In the genomic region with DNA sequence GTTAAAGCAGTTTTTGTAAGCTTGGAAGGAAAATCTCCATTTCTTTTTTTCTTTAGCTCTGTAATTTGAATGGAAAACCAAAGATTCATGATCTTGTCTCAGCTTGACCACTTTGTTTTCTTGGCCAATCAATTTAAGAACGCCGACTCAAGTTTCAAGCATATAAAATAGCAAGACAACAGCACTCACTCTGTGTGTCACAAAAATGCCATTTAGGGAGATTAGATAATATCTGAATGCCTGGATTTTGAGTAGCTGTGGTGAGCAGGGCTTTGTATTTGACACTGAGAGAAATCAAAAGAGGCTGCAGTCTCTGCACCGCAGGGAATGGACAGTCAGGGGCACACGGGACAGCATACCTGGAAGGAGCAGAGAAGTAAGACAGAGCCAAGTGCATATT, we compare ENCODE assay signal across 1 cellular context.
A peak's percentile ranks its signal among the peaks of the same experiment; 100 is the strongest.
TF ChIP-seq lines count a peak whose summit lies in the region.

No MANE protein-coding gene starts in this region.

TF ChIP-seq in SK-N-SH, 30 proteins besides CTCF, POLR2A, EP300 and RAD21 (continued from another document):
- TF ChIP-seq, protein P1, sequence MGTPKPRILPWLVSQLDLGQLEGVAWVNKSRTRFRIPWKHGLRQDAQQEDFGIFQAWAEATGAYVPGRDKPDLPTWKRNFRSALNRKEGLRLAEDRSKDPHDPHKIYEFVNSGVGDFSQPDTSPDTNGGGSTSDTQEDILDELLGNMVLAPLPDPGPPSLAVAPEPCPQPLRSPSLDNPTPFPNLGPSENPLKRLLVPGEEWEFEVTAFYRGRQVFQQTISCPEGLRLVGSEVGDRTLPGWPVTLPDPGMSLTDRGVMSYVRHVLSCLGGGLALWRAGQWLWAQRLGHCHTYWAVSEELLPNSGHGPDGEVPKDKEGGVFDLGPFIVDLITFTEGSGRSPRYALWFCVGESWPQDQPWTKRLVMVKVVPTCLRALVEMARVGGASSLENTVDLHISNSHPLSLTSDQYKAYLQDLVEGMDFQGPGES (IDR thresholded peaks at IDR 0.05; ENCODE audit: low read depth, low read length), result no peak
- no peak for TF ChIP-seq FOSL2 (IDR thresholded peaks at IDR 0.05; ENCODE audit: borderline replicate concordance, low read depth)
- peak; percentile 36; the same call in 1 of the 2 replicates for TF ChIP-seq RCOR1 (IDR thresholded peaks at IDR 0.05; ENCODE audit: low read length)
- no peak for TF ChIP-seq SIN3A (IDR thresholded peaks at IDR 0.05; ENCODE audit: borderline replicate concordance, low read depth, low read length)
- TF ChIP-seq, protein P2, sequence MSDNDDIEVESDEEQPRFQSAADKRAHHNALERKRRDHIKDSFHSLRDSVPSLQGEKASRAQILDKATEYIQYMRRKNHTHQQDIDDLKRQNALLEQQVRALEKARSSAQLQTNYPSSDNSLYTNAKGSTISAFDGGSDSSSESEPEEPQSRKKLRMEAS (IDR thresholded peaks at IDR 0.05; ENCODE audit: low read depth), result no peak
